13 cellular contexts compared by ENCODE assay signal in genomic region chr4:52144303-52144849, GRCh38.
DNase-seq lines count a peak whose midpoint lies in the region; ATAC-seq, FAIRE-seq and TF ChIP-seq lines count a peak whose summit lies in the region.
"Had no signal": no experiment of that assay in that cellular context is flagged by ENCODE, and none has a peak within 500 bp of the region (broad histone marks: within the 10 kb centered on the region; RNA-seq: fewer than 3 reads in every experiment).

No MANE protein-coding gene starts in this region.

- H3K27me3 ChIP-seq in right cardiac atrium (ENCODE audit: control insufficient read depth, insufficient read depth): no peaks in the 10 kb centered on the region
- H3K27me3 ChIP-seq in hepatocyte: no peaks in the 10 kb centered on the region
- no peaks in the 10 kb centered on the region for H3K27me3 ChIP-seq in small intestine (ENCODE audit: control insufficient read depth in 2 of 2, insufficient read depth in 2 of 2, low read length in 2 of 2)
- H3K27me3 ChIP-seq: BLaER1 treated with 17β-estradiol and CSF1 and Interleukin-3, amounts not matched to agents 10 nM and 100 nM had no signal

- H3K79me2 ChIP-seq in hepatocyte: no peaks in the 10 kb centered on the region

- ATAC-seq in right cardiac atrium: peak; percentile 43 to 91
- ATAC-seq in left cardiac atrium: no peak

- no peak overlapping the region for H3K4me2 ChIP-seq in hepatocyte

- FAIRE-seq in small intestine (lab: Jason Lieb, UNC): no peak

- H3K4me3 ChIP-seq in right cardiac atrium (ENCODE audit: low read length) (no peak overlapping the region), hepatocyte (no peak overlapping the region), small intestine (ENCODE audit: low read depth in 1 of 2, low read length in 2 of 2) (no peak overlapping the region)
- H3K4me3 ChIP-seq: BLaER1 treated with 17β-estradiol and CSF1 and Interleukin-3, amounts not matched to agents 10 nM and 100 nM had no signal

- H3K9me2 ChIP-seq in hepatocyte (replicated peaks; ENCODE audit: insufficient read depth): no peaks in the 10 kb centered on the region

- TF ChIP-seq CTCF in hepatocyte (IDR thresholded peaks at IDR 0.05; ENCODE audit: poor library complexity): no peak

- no peaks in the 10 kb centered on the region for H3K4me1 ChIP-seq in right cardiac atrium (ENCODE audit: control insufficient read depth, insufficient read depth, low read length)
- no peaks in the 10 kb centered on the region for H3K4me1 ChIP-seq in hepatocyte (ENCODE audit: insufficient read depth)
- no peaks in the 10 kb centered on the region for H3K4me1 ChIP-seq in small intestine (ENCODE audit: control insufficient read depth in 2 of 2, insufficient read depth in 1 of 2, low read depth in 1 of 2, low read length in 1 of 2)

- no peaks in the 10 kb centered on the region for H4K20me1 ChIP-seq in hepatocyte (ENCODE audit: insufficient read depth, poor library complexity, severe bottlenecking)
- H4K20me1 ChIP-seq: BLaER1 treated with 17β-estradiol and CSF1 and Interleukin-3, amounts not matched to agents 10 nM and 100 nM had no signal

- DNase-seq in right cardiac atrium (no peak), left cardiac atrium (no peak), hepatocyte (ENCODE audit: low spot score) (no peak), small intestine (peak; percentile 52), NCI-H1417 treated with DMSO at 0.1 percent for 48 hours (lab: John Stamatoyannopoulos, UW) (no peak), SW480 (ENCODE audit: low spot score) (no peak), NCI-H2081 (lab: John Stamatoyannopoulos, UW) (no peak)
- DNase-seq: ACHN; CD4-positive, CD25-positive, alpha-beta regulatory T cell; DMS53; GF-D8; H9 had no signal

- H3K36me3 ChIP-seq in hepatocyte (replicated peaks; ENCODE audit: insufficient read depth, low read depth) (no peaks in the 10 kb centered on the region), small intestine (ENCODE audit: control insufficient read depth in 2 of 2, insufficient read depth in 2 of 2, low read length in 2 of 2) (no peaks in the 10 kb centered on the region)
- H3K36me3 ChIP-seq: BLaER1 treated with 17β-estradiol and CSF1 and Interleukin-3, amounts not matched to agents 10 nM and 100 nM had no signal

- H3K27ac ChIP-seq in right cardiac atrium (ENCODE audit: low read length): no peak overlapping the region
- peak overlapping the region; percentile 47 for H3K27ac ChIP-seq in hepatocyte
- H3K27ac ChIP-seq in small intestine (ENCODE audit: low read depth in 1 of 2, low read length in 1 of 2): no peak overlapping the region

- intact Hi-C loops in right cardiac atrium (cut with DNase I): no loop called here
- intact Hi-C loops in left cardiac atrium (cut with DNase I): no loop called here

- WGBS in right cardiac atrium: 67% methylated on average over 8 of the region's 8 CpGs
- WGBS in hepatocyte (ENCODE audit: low lambda C conversion rate, missing lambda C conversion rate): 83% methylated on average over 8 of the region's 8 CpGs
- 32 to 68% (median 52%) methylated on average over 8 of the region's 8 CpGs for WGBS in small intestine, 3 donors

- H3K9me3 ChIP-seq in right cardiac atrium (ENCODE audit: control insufficient read depth, low read length) (no peaks in the 10 kb centered on the region), hepatocyte (ENCODE audit: low read depth) (no peaks in the 10 kb centered on the region), small intestine (ENCODE audit: control insufficient read depth, low read depth) (no peaks in the 10 kb centered on the region)

- H2AFZ ChIP-seq in hepatocyte: no peak overlapping the region

Comparison
In these comparisons a context has a peak if more than half of its experiments do, and no peak if none do; other contexts are left out.
1. ATAC-seq: peak in right cardiac atrium (2 of 2); none in left cardiac atrium (0 of 2).